8 cellular contexts compared by ENCODE assay signal in the genomic region with DNA sequence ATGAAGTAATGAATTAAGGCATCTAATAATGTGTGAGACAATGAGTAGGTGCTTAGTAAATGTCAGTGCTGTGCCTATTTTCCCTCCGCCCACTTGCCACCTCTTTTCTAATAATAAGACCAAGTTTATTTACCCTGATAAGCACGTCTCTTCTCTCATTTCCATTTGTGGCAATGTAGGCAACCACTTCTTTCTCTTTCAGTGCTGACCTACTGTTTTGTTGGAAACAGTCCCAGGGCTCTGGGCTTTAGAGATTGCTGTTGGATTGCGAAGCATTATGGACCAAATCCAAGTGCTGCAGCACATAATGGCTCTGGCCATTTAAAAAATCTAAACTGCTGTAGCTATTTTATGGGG.
DNase-seq lines count a peak whose midpoint lies in the region; ATAC-seq and TF ChIP-seq lines count a peak whose summit lies in the region.

No MANE protein-coding gene starts in this region.

- no peaks in the 10 kb centered on the region for H4K20me1 ChIP-seq in osteoblast (ENCODE audit: insufficient read depth, low read length)

- peaks cover 12% of the 10 kb centered on the region for H3K4me1 Mint-ChIP-seq in T-helper 17 cell

- peaks cover 5% of the 10 kb centered on the region for H3K36me3 Mint-ChIP-seq in T-helper 17 cell (ENCODE audit: low read depth)

- no peaks in the 10 kb centered on the region for H3K79me2 ChIP-seq in osteoblast (ENCODE audit: insufficient read depth, low read length)

- H3K4me2 ChIP-seq in osteoblast (ENCODE audit: insufficient read depth, low read length): peak overlapping the region; percentile 12

- H3K27me3 ChIP-seq in BJ (ENCODE audit: control insufficient read depth, insufficient read depth, low read length) (no peaks in the 10 kb centered on the region), osteoblast (ENCODE audit: insufficient read depth, low read length) (no peaks in the 10 kb centered on the region)

- H3K27ac Mint-ChIP-seq in T-helper 17 cell: no peak overlapping the region

- no peaks in the 10 kb centered on the region for H3K27me3 Mint-ChIP-seq in T-helper 17 cell

- peak overlapping the region; percentile 54 to 56 for H3K27ac ChIP-seq in coronary artery
- H3K27ac ChIP-seq in osteoblast (ENCODE audit: low read depth, low read length): no peak overlapping the region

- DNase-seq in BJ (ENCODE audit: low read depth) (peak; percentile 35), NCI-H2029 (lab: John Stamatoyannopoulos, UW) (peak; percentile 92), coronary artery (ENCODE audit: low spot score) (no peak), osteoblast (ENCODE audit: insufficient read length, low spot score, missing footprints) (no peak), GF-D8 (lab: John Stamatoyannopoulos, UW) (no peak), NCI-H1930 (lab: John Stamatoyannopoulos, UW) (no peak), T-helper 17 cell (no peak)

- no peaks in the 10 kb centered on the region for H3K9me3 ChIP-seq in osteoblast (ENCODE audit: low read depth, low read length)
- no peaks in the 10 kb centered on the region for H3K9me3 ChIP-seq in T-helper 17 cell (ENCODE audit: control insufficient read depth, low read length, poor library complexity, severe bottlenecking)

- no peak overlapping the region for H3K4me3 Mint-ChIP-seq in T-helper 17 cell

- no peak for TF ChIP-seq CTCF in BJ (IDR thresholded peaks at IDR 0.05; ENCODE audit: insufficient read depth, low read depth, low read length)
- no peak for TF ChIP-seq CTCF in coronary artery (IDR thresholded peaks at IDR 0.05)
- no peak for TF ChIP-seq CTCF in osteoblast (IDR thresholded peaks at IDR 0.05; ENCODE audit: extremely low read depth, low read depth, low read length)

- CTCF ChIA-PET in BJ (lab: Yijun Ruan, JAX): no interaction called here

- POLR2A ChIA-PET in BJ (lab: Charles Lee): no interaction called here

- H2AFZ ChIP-seq in osteoblast (ENCODE audit: low read length): no peak overlapping the region

- no peaks in the 10 kb centered on the region for H3K36me3 ChIP-seq in BJ (ENCODE audit: control insufficient read depth, insufficient read depth, low read length)
- H3K36me3 ChIP-seq in osteoblast (ENCODE audit: insufficient read depth, low read length): no peaks in the 10 kb centered on the region

- H3K4me1 ChIP-seq in osteoblast (ENCODE audit: insufficient read depth, low read length): peaks cover 14% of the 10 kb centered on the region

- ATAC-seq in HG03442 (IDR thresholded peaks at IDR 0.05; ENCODE audit: unreplicated experiment) (no peak), T-helper 17 cell (no peak)

- H3K4me3 ChIP-seq in BJ (ENCODE audit: low read depth, low read length) (no peak overlapping the region), coronary artery (no peak overlapping the region), osteoblast (ENCODE audit: insufficient read depth, low read length) (no peak overlapping the region)

Comparison
In these comparisons a context has a peak if more than half of its experiments do, and no peak if none do; other contexts are left out.
1. DNase-seq: peak in BJ (single experiment) and NCI-H2029 (single experiment); none in coronary artery (single experiment), osteoblast (single experiment), GF-D8 (single experiment), NCI-H1930 (0 of 2) and T-helper 17 cell (0 of 3).